21 cellular contexts compared by ENCODE assay signal in genomic region chr16:86052115-86052670, GRCh38.
DNase-seq lines count a peak whose midpoint lies in the region; ATAC-seq and TF ChIP-seq lines count a peak whose summit lies in the region.
"Had no signal": no experiment of that assay in that cellular context is flagged by ENCODE, and none has a peak within 500 bp of the region (broad histone marks: within the 10 kb centered on the region; RNA-seq: fewer than 3 reads in every experiment).

No MANE protein-coding gene starts in this region.

- no peak overlapping the region for H3K4me3 Mint-ChIP-seq in GM23338
- H3K4me3 Mint-ChIP-seq in chondrocyte (ENCODE audit: unreplicated experiment) = no peak overlapping the region
- H3K4me3 Mint-ChIP-seq: B cell; CD4-positive, CD25-positive, alpha-beta regulatory T cell; CD8-positive, alpha-beta T cell had no signal

- no peaks in the 10 kb centered on the region for H3K9me2 ChIP-seq in GM23338 (ENCODE audit: insufficient read depth)

- H3K79me1 ChIP-seq in neuronal stem cell (ENCODE audit: low read depth, low read length) = no peaks in the 10 kb centered on the region

- H3K4me1 ChIP-seq in GM23338 (ENCODE audit: insufficient read depth) = no peaks in the 10 kb centered on the region
- peaks cover 0 to 3% of the 10 kb centered on the region in 2 donors for H3K4me1 ChIP-seq in neuronal stem cell (ENCODE audit: control insufficient read depth in 2 of 2, insufficient read depth in 1 of 2, low read depth in 1 of 2, low read length in 2 of 2)
- peaks cover 0 to 11% (median 4%) of the 10 kb centered on the region in 4 donors for H3K4me1 ChIP-seq in sigmoid colon
- no peaks in the 10 kb centered on the region for H3K4me1 ChIP-seq in right cardiac atrium (ENCODE audit: control insufficient read depth, insufficient read depth, low read length)
- H3K4me1 ChIP-seq: HAP-1 had no signal

- no peak overlapping the region for H3K23ac ChIP-seq in neuronal stem cell (ENCODE audit: low read depth, low read length, poor library complexity)

- H3K9me3 Mint-ChIP-seq in GM23338 (no peaks in the 10 kb centered on the region), chondrocyte (ENCODE audit: low read depth) (no peaks in the 10 kb centered on the region)
- H3K9me3 Mint-ChIP-seq: CD4-positive, CD25-positive, alpha-beta regulatory T cell; CD8-positive, alpha-beta T cell had no signal

- H3K4ac ChIP-seq in neuronal stem cell (ENCODE audit: low read length) = no peak overlapping the region

- H3K14ac ChIP-seq in neuronal stem cell (ENCODE audit: low read length) = no peak overlapping the region

- TF ChIP-seq EP300 in sigmoid colon (IDR thresholded peaks at IDR 0.05) = no peak

- DNase-seq in GM23338 (ENCODE audit: low spot score) = no peak
- DNase-seq in chondrocyte (ENCODE audit: low spot score) = peak; percentile 80
- no peak for DNase-seq in neuronal stem cell (ENCODE audit: low spot score)
- peak; percentile 37 for DNase-seq in sigmoid colon
- DNase-seq in activated naive CD4-positive, alpha-beta T cell treated with anti-CD3 and anti-CD28 coated beads, Interleukin-2, amount 50 U/mL, for 16 hours = no peak
- DNase-seq in right cardiac atrium = no peak
- no peak for DNase-seq in sciatic nerve (ENCODE audit: low spot score)
- DNase-seq: CD4-positive, CD25-positive, alpha-beta regulatory T cell; CD8-positive, alpha-beta T cell; DMS79; EL; GDM1; GOT3 had no signal

- no peak overlapping the region for H4K8ac ChIP-seq in neuronal stem cell (ENCODE audit: low read depth, low read length)

- no peaks in the 10 kb centered on the region for H3K79me2 ChIP-seq in GM23338 (replicated peaks; ENCODE audit: insufficient read depth)

- ATAC-seq in GM23338 (peak; percentile 21; the same call in 2 of the 3 replicates), right cardiac atrium (no peak), GM19397 (IDR thresholded peaks at IDR 0.05; ENCODE audit: unreplicated experiment) (no peak), sciatic nerve (no peak)
- ATAC-seq: CD8-positive, alpha-beta T cell; GM12878 had no signal

- H2BK15ac ChIP-seq in neuronal stem cell (ENCODE audit: low read length) = peak overlapping the region; percentile 30

- no peaks in the 10 kb centered on the region for H3K36me3 Mint-ChIP-seq in GM23338 (ENCODE audit: low read depth)
- no peaks in the 10 kb centered on the region for H3K36me3 Mint-ChIP-seq in chondrocyte (ENCODE audit: low read depth)
- H3K36me3 Mint-ChIP-seq: CD4-positive, CD25-positive, alpha-beta regulatory T cell; CD8-positive, alpha-beta T cell had no signal

- H3K4me1 Mint-ChIP-seq in GM23338 (peaks cover 7% of the 10 kb centered on the region), chondrocyte (ENCODE audit: low read depth) (no peaks in the 10 kb centered on the region)
- H3K4me1 Mint-ChIP-seq: B cell; CD4-positive, CD25-positive, alpha-beta regulatory T cell had no signal

- no peak overlapping the region for H2BK120ac ChIP-seq in neuronal stem cell (ENCODE audit: low read depth, low read length)

- H3K4me2 ChIP-seq in GM23338 = no peak overlapping the region
- no peak overlapping the region for H3K4me2 ChIP-seq in neuronal stem cell (ENCODE audit: insufficient read depth, low read length, poor library complexity, severe bottlenecking)
- H3K4me2 ChIP-seq: BLaER1 had no signal

- no CpG with 5 or more reads among the region's 15 CpGs for WGBS in neuronal stem cell (ENCODE audit: extremely low coverage in 2 of 2, insufficient read length in 2 of 2, insufficient replicate concordance in 1 of 2), 2 donors
- WGBS in sigmoid colon, 2 donors = 67 to 82% methylated on average over 15 of the region's 15 CpGs
- WGBS in right cardiac atrium = 90% methylated on average over 15 of the region's 15 CpGs

- no peaks in the 10 kb centered on the region for H3K36me3 ChIP-seq in GM23338 (ENCODE audit: insufficient read depth)
- no peaks in the 10 kb centered on the region for H3K36me3 ChIP-seq in neuronal stem cell (replicated peaks in 1 of 2; ENCODE audit: control insufficient read depth in 2 of 2, insufficient read depth in 2 of 2, low read length in 2 of 2)
- no peaks in the 10 kb centered on the region for H3K36me3 ChIP-seq in sigmoid colon
- H3K36me3 ChIP-seq: BLaER1, HAP-1 had no signal

- intact Hi-C loops in sigmoid colon (cut with DNase I) = no loop called here
- intact Hi-C loops in right cardiac atrium (cut with DNase I) = no loop called here
- intact Hi-C loops in sciatic nerve (cut with DNase I) = no loop called here

- TF ChIP-seq POLR2A in sigmoid colon (IDR thresholded peaks at IDR 0.05) = no peak

- no peak overlapping the region for H4K91ac ChIP-seq in neuronal stem cell (ENCODE audit: low read depth, low read length, poor library complexity)

- H3K18ac ChIP-seq in neuronal stem cell (ENCODE audit: low read length) = peak overlapping the region; percentile 49

- H2BK5ac ChIP-seq in neuronal stem cell (ENCODE audit: low read length) = no peak overlapping the region

- no peaks in the 10 kb centered on the region for H4K20me1 ChIP-seq in GM23338 (replicated peaks; ENCODE audit: insufficient read depth)
- H4K20me1 ChIP-seq: BLaER1 had no signal

- TF ChIP-seq CTCF in GM23338 (conservative IDR thresholded peaks at IDR 0.05; ENCODE audit: low read depth in 2 of 2) (no peak), chondrocyte (IDR thresholded peaks at IDR 0.05) (no peak), sigmoid colon (IDR thresholded peaks at IDR 0.05) (no peak)

- H3K27ac Mint-ChIP-seq in GM23338 = no peak overlapping the region
- H3K27ac Mint-ChIP-seq in chondrocyte (ENCODE audit: unreplicated experiment) = no peak overlapping the region
- H3K27ac Mint-ChIP-seq: B cell; CD4-positive, CD25-positive, alpha-beta regulatory T cell; CD8-positive, alpha-beta T cell had no signal

- peaks cover 10% of the 10 kb centered on the region for H3K27me3 Mint-ChIP-seq in GM23338 (ENCODE audit: insufficient read depth, low read depth, poor library complexity)
- H3K27me3 Mint-ChIP-seq in chondrocyte (ENCODE audit: low read depth) = peaks cover 59% of the 10 kb centered on the region

- H3K9me3 ChIP-seq in neuronal stem cell (replicated peaks in 1 of 2; ENCODE audit: control insufficient read depth in 2 of 2, insufficient read depth in 1 of 2, low read depth in 1 of 2, low read length in 2 of 2) (no peaks in the 10 kb centered on the region), sigmoid colon (no peaks in the 10 kb centered on the region), right cardiac atrium (ENCODE audit: control insufficient read depth, low read length) (no peaks in the 10 kb centered on the region)
- H3K9me3 ChIP-seq: BLaER1, Caco-2, HAP-1 had no signal

- H2BK12ac ChIP-seq in neuronal stem cell (ENCODE audit: low read length) = no peak overlapping the region

- H3K27ac ChIP-seq in GM23338 (ENCODE audit: low read depth) (no peak overlapping the region), neuronal stem cell (replicated peaks; ENCODE audit: low read length) (no peak overlapping the region), sigmoid colon (no peak overlapping the region), right cardiac atrium (ENCODE audit: low read length) (no peak overlapping the region)
- H3K27ac ChIP-seq: 22Rv1, BLaER1, C4-2B had no signal

- no peaks in the 10 kb centered on the region for H3F3A ChIP-seq in GM23338 (replicated peaks; ENCODE audit: low read depth)

- no peak overlapping the region for H3K9ac ChIP-seq in neuronal stem cell (ENCODE audit: low read depth, low read length, poor library complexity)
- H3K9ac ChIP-seq: BLaER1 had no signal

- H2AK5ac ChIP-seq in neuronal stem cell (ENCODE audit: low read depth, low read length) = peak overlapping the region; percentile 10

- H3K4me3 ChIP-seq in GM23338 (no peak overlapping the region), neuronal stem cell (ENCODE audit: low read length in 2 of 2) (peak overlapping the region in 1 of 2 donors; percentile 18), sigmoid colon (no peak overlapping the region), right cardiac atrium (ENCODE audit: low read length) (no peak overlapping the region)
- H3K4me3 ChIP-seq: BLaER1, GM12878, HAP-1 had no signal

- H3K27me3 ChIP-seq in GM23338 (ENCODE audit: insufficient read depth) (no peaks in the 10 kb centered on the region), neuronal stem cell (ENCODE audit: control insufficient read depth in 3 of 3, insufficient read depth in 3 of 3, low read depth in 1 of 3, low read length in 3 of 3) (peaks cover 0 to 30% (median 0%) of the 10 kb centered on the region in 3 experiments), sigmoid colon (no peaks in the 10 kb centered on the region), right cardiac atrium (ENCODE audit: control insufficient read depth, insufficient read depth) (no peaks in the 10 kb centered on the region)
- H3K27me3 ChIP-seq: BLaER1 had no signal

- H2AFZ ChIP-seq in GM23338 (no peak overlapping the region), neuronal stem cell (ENCODE audit: low read length) (no peak overlapping the region)

TF ChIP-seq in GM23338, 12 proteins besides CTCF, POLR2A, EP300 and RAD21:
- no peak for TF ChIP-seq NANOG (IDR thresholded peaks at IDR 0.05; ENCODE audit: borderline replicate concordance)
- no peak for TF ChIP-seq ETS1 (IDR thresholded peaks at IDR 0.05)
- TF ChIP-seq JUNB (IDR thresholded peaks at IDR 0.05; ENCODE audit: unreplicated experiment) = no peak
- TF ChIP-seq ZNF331 (CRISPR knock-in tag; IDR thresholded peaks at IDR 0.05; ENCODE audit: low read depth) = no peak

Comparison
In these comparisons a context has a peak if more than half of its experiments do, and no peak if none do; other contexts are left out.
1. DNase-seq: peak in chondrocyte (single experiment) and sigmoid colon (single experiment); none in GM23338 (single experiment), neuronal stem cell (single experiment), activated naive CD4-positive, alpha-beta T cell treated with anti-CD3 and anti-CD28 coated beads, Interleukin-2, amount 50 U/mL, for 16 hours (single experiment), right cardiac atrium (0 of 3) and sciatic nerve (single experiment).